ENCODE assay signal across 8 cellular contexts in genomic region chrX:149871940-149872339, GRCh38. TPM values are rescaled to one million over a fixed set of nuclear protein-coding genes. Genes with fewer than 3 reads are reported as not detected.
DNase-seq lines count a peak whose midpoint lies in the region; ATAC-seq and TF ChIP-seq lines count a peak whose summit lies in the region.

No MANE protein-coding gene starts in this region.

- H2AFZ ChIP-seq in OCI-LY1 (ENCODE audit: low read length) = no peak overlapping the region

- H3K9ac ChIP-seq in OCI-LY1 (ENCODE audit: low read length) = no peak overlapping the region

- H3K27ac Mint-ChIP-seq in HFFc6 = no peak overlapping the region
- H3K27ac Mint-ChIP-seq in activated T-helper 2 cell treated with anti-CD3 and anti-CD28 coated beads, Interferon-gamma antibody, Interleukin-2, Interleukin-4, amounts not matched to agents 10 μg/mL and 5 μg/mL and 100 μg/mL, durations not matched to agents 14 hours and 24 hours and 36 hours = peak overlapping the region; percentile 47

- intact Hi-C loops in activated T-helper 2 cell treated with anti-CD3 and anti-CD28 coated beads, Interferon-gamma antibody, Interleukin-2, Interleukin-4, amounts not matched to agents 10 μg/mL and 5 μg/mL and 100 μg/mL, durations not matched to agents 14 hours and 24 hours and 36 hours (cut with micrococcal nuclease) = loop anchor here (2.0 kb wide), 1 partner anchor 69 kb away; no protein-coding TSS in a partner anchor
- intact Hi-C loops in right lobe of liver (cut with DNase I) (no loop called here), stomach (cut with DNase I; ENCODE audit: low total_unique reads) (no loop called here)

- ATAC-seq in GM18498 (IDR thresholded peaks at IDR 0.05; ENCODE audit: unreplicated experiment) (peak; percentile 96), right lobe of liver (peak; percentile 36 to 61 (median 40))

- H3K27me3 Mint-ChIP-seq in HFFc6 (ENCODE audit: insufficient read depth) = no peaks in the 10 kb centered on the region
- peaks cover 7% of the 10 kb centered on the region for H3K27me3 Mint-ChIP-seq in activated T-helper 2 cell treated with anti-CD3 and anti-CD28 coated beads, Interferon-gamma antibody, Interleukin-2, Interleukin-4, amounts not matched to agents 10 μg/mL and 5 μg/mL and 100 μg/mL, durations not matched to agents 14 hours and 24 hours and 36 hours (ENCODE audit: low read depth)

- H4K20me1 ChIP-seq in OCI-LY1 (ENCODE audit: insufficient read depth, low read length) = no peaks in the 10 kb centered on the region

- H3K9me2 ChIP-seq in OCI-LY1 (ENCODE audit: low read depth, low read length) = no peaks in the 10 kb centered on the region

- TF ChIP-seq POLR2A in right lobe of liver (IDR thresholded peaks at IDR 0.05) = no peak
- TF ChIP-seq POLR2A in stomach (IDR thresholded peaks at IDR 0.05) = no peak

- 24% methylated on average over 2 of the region's 3 CpGs for WGBS in right lobe of liver (ENCODE audit: insufficient coverage, low coverage, low lambda C conversion rate, missing lambda C conversion rate)
- WGBS in stomach, 5 donors = 28 to 57% (median 38%) methylated on average over 1 to 3 of the region's 3 CpGs

- no peaks in the 10 kb centered on the region for H3K79me2 ChIP-seq in OCI-LY1 (ENCODE audit: insufficient read depth, low read length)

- H3K27ac ChIP-seq in OCI-LY1 (ENCODE audit: low read depth, low read length, poor library complexity, severe bottlenecking) (no peak overlapping the region), right lobe of liver (no peak overlapping the region), stomach (no peak overlapping the region)

- H3K4me1 Mint-ChIP-seq in HFFc6 (ENCODE audit: low read depth) = 0 out of 2 replicates have a peak, but pooled peaks cover 5% of the 10 kb centered on the region
- H3K4me1 Mint-ChIP-seq in activated T-helper 2 cell treated with anti-CD3 and anti-CD28 coated beads, Interferon-gamma antibody, Interleukin-2, Interleukin-4, amounts not matched to agents 10 μg/mL and 5 μg/mL and 100 μg/mL, durations not matched to agents 14 hours and 24 hours and 36 hours (ENCODE audit: low read depth) = peaks cover 12% of the 10 kb centered on the region

- H3K4me2 ChIP-seq in OCI-LY1 (ENCODE audit: low read length) = no peak overlapping the region

- H3K27me3 ChIP-seq in OCI-LY1 (ENCODE audit: insufficient read depth, low read length) (no peaks in the 10 kb centered on the region), right lobe of liver (no peaks in the 10 kb centered on the region), stomach (no peaks in the 10 kb centered on the region)

- no peaks in the 10 kb centered on the region for H3K36me3 ChIP-seq in OCI-LY1 (ENCODE audit: insufficient read depth, low read length)
- no peaks in the 10 kb centered on the region for H3K36me3 ChIP-seq in right lobe of liver
- H3K36me3 ChIP-seq in stomach = no peaks in the 10 kb centered on the region

- TF ChIP-seq CTCF in HFFc6 (IDR thresholded peaks at IDR 0.05) (peak; percentile 37), OCI-LY1 (IDR thresholded peaks at IDR 0.05; ENCODE audit: low read length) (peak; percentile 63), right lobe of liver (IDR thresholded peaks at IDR 0.05) (peak in 2 of 4 donors; percentile 23 to 34), stomach (IDR thresholded peaks at IDR 0.05) (peak in 1 of 7 experiments; percentile 9)

- DNase-seq in HFFc6 (no peak), right lobe of liver (no peak), stomach (peak; percentile 56), C1 segment of cervical spinal cord (lab: John Stamatoyannopoulos, UW) (no peak), OCI-M2 (lab: John Stamatoyannopoulos, UW; ENCODE audit: unreplicated experiment) (no peak)
- peak; percentile 49 for DNase-seq in activated T-helper 2 cell treated with anti-CD3 and anti-CD28 coated beads, Interferon-gamma antibody, Interleukin-2, Interleukin-4, amounts not matched to agents 10 μg/mL and 5 μg/mL and 100 μg/mL, durations not matched to agents 14 hours and 24 hours and 36 hours (ENCODE audit: low spot score)

- H3K9me3 ChIP-seq in OCI-LY1 (ENCODE audit: low read length) (no peaks in the 10 kb centered on the region), right lobe of liver (no peaks in the 10 kb centered on the region), stomach (no peaks in the 10 kb centered on the region)

- H3F3A ChIP-seq in OCI-LY1 (ENCODE audit: insufficient read depth, low read length) = no peaks in the 10 kb centered on the region

- TF ChIP-seq EP300 in stomach (IDR thresholded peaks at IDR 0.05) = no peak

- H3K4me3 Mint-ChIP-seq in HFFc6 = no peak overlapping the region
- H3K4me3 Mint-ChIP-seq in activated T-helper 2 cell treated with anti-CD3 and anti-CD28 coated beads, Interferon-gamma antibody, Interleukin-2, Interleukin-4, amounts not matched to agents 10 μg/mL and 5 μg/mL and 100 μg/mL, durations not matched to agents 14 hours and 24 hours and 36 hours (ENCODE audit: low read depth) = no peak overlapping the region

- H3K36me3 Mint-ChIP-seq in HFFc6 (ENCODE audit: low read depth) = no peaks in the 10 kb centered on the region
- no peaks in the 10 kb centered on the region for H3K36me3 Mint-ChIP-seq in activated T-helper 2 cell treated with anti-CD3 and anti-CD28 coated beads, Interferon-gamma antibody, Interleukin-2, Interleukin-4, amounts not matched to agents 10 μg/mL and 5 μg/mL and 100 μg/mL, durations not matched to agents 14 hours and 24 hours and 36 hours (ENCODE audit: low read depth)

- H3K4me3 ChIP-seq in OCI-LY1 (ENCODE audit: low read depth, low read length, poor library complexity, severe bottlenecking) = no peak overlapping the region
- H3K4me3 ChIP-seq in right lobe of liver = no peak overlapping the region
- H3K4me3 ChIP-seq in stomach = no peak overlapping the region

- H3K4me1 ChIP-seq in OCI-LY1 (ENCODE audit: insufficient read depth, low read length, severe bottlenecking) = no peaks in the 10 kb centered on the region
- H3K4me1 ChIP-seq in right lobe of liver = no peaks in the 10 kb centered on the region
- no peaks in the 10 kb centered on the region for H3K4me1 ChIP-seq in stomach

- H3K9me3 Mint-ChIP-seq in HFFc6 = no peaks in the 10 kb centered on the region
- H3K9me3 Mint-ChIP-seq in activated T-helper 2 cell treated with anti-CD3 and anti-CD28 coated beads, Interferon-gamma antibody, Interleukin-2, Interleukin-4, amounts not matched to agents 10 μg/mL and 5 μg/mL and 100 μg/mL, durations not matched to agents 14 hours and 24 hours and 36 hours = no peaks in the 10 kb centered on the region

RNA-seq across cellular contexts. Expression of gene MAGEA8, which starts 9.0 kb away (rescaled TPM):
- total RNA-seq in HFFc6 (2021; fragmentation: NEBNext Ultra II Directional; extraction: Animal tissue kit (Norgen Biotek cat#: 25700)) = not detected
- total RNA-seq in activated T-helper 2 cell treated with anti-CD3 and anti-CD28 coated beads, Interferon-gamma antibody, Interleukin-2, Interleukin-4, amounts not matched to agents 10 μg/mL and 5 μg/mL and 100 μg/mL, durations not matched to agents 14 hours and 24 hours and 36 hours = not detected in 2 replicates
- total RNA-seq in right lobe of liver (not detected), stomach (not detected)
- not detected for polyA plus RNA-seq in stomach

RNA-seq across cellular contexts. Expression of gene HSFX4, which starts 57.4 kb away (rescaled TPM):
- total RNA-seq in HFFc6 (2021; fragmentation: NEBNext Ultra II Directional; extraction: Animal tissue kit (Norgen Biotek cat#: 25700)) = not detected
- not detected in 2 replicates for total RNA-seq in activated T-helper 2 cell treated with anti-CD3 and anti-CD28 coated beads, Interferon-gamma antibody, Interleukin-2, Interleukin-4, amounts not matched to agents 10 μg/mL and 5 μg/mL and 100 μg/mL, durations not matched to agents 14 hours and 24 hours and 36 hours
- not detected for total RNA-seq in right lobe of liver
- not detected for total RNA-seq in stomach
- polyA plus RNA-seq in stomach = not detected

Comparison
In these comparisons a context has a peak if more than half of its experiments do, and no peak if none do; other contexts are left out.
1. DNase-seq: peak in activated T-helper 2 cell treated with anti-CD3 and anti-CD28 coated beads, Interferon-gamma antibody, Interleukin-2, Interleukin-4, amounts not matched to agents 10 μg/mL and 5 μg/mL and 100 μg/mL, durations not matched to agents 14 hours and 24 hours and 36 hours (single experiment) and stomach (single experiment); none in HFFc6 (single experiment), right lobe of liver (0 of 3), C1 segment of cervical spinal cord (0 of 14) and OCI-M2 (single experiment).